In the genomic region with DNA sequence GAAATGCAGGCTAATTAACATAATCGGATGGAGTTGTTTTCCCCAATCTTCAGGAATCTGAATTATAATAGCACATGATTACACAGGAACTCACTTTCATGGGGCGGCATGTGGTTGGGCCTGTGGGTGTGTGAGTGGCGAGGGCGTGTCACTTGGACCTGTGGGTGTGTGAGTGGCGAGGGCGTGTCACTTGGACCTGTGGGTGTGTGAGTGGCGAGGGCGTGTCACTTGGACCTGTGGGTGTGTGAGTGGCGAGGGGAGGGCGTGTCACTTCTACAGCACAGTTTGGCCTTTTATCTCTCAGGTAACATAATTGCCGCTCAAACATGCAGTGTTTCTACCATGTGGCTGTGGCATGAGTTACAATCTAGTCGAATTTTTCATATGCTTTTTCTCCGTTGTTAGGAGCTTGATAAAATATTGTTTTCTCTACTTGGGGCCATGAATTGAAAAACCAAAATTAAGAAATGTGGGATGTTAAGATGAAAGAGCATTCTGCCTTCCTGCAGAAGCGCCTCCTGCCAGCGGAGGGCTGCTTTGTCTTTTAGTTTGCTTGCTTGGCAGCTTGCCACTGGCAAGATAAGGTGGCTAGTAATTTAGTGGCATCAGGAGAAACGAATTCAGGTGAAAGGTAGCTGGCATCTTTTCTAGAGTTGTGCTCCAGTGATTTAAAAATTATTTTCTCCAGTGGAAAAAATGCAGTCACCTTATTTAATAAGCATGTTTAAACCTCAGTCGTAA, we compare ENCODE assay signal across 11 cellular contexts. TPM values are rescaled to one million over a fixed set of nuclear protein-coding genes. Genes with fewer than 3 reads are reported as not detected.
A peak's percentile ranks its signal among the peaks of the same experiment; 100 is the strongest.
DNase-seq lines count a peak whose midpoint lies in the region; ATAC-seq and TF ChIP-seq lines count a peak whose summit lies in the region.
"Had no signal": no experiment of that assay in that cellular context is flagged by ENCODE, and none has a peak within 500 bp of the region (broad histone marks: within the 10 kb centered on the region; RNA-seq: fewer than 3 reads in every experiment).

No MANE protein-coding gene starts in this region.

- H3K4me3 ChIP-seq in SK-N-SH (ENCODE audit: low read depth in 2 of 2, low read length in 1 of 2) (no peak overlapping the region), brain microvascular endothelial cell (ENCODE audit: low read depth, low read length) (no peak overlapping the region)
- H3K4me3 ChIP-seq: thoracic aorta had no signal

- peaks cover 39% of the 10 kb centered on the region for H4K20me1 ChIP-seq in SK-N-SH (ENCODE audit: insufficient read depth)

- H3K27me3 ChIP-seq in SK-N-SH (ENCODE audit: insufficient read depth) (no peaks in the 10 kb centered on the region), brain microvascular endothelial cell (replicated peaks) (no peaks in the 10 kb centered on the region)

- CTCF ChIA-PET in SK-N-SH (lab: Yijun Ruan, JAX) = interaction anchor here (1.0 to 17.6 kb wide), 14 partner anchors 11 to 251 kb away, joined by 3 to 275 read pairs (median 14); a partner anchor contains a TSS

- ATAC-seq in SK-N-SH treated with all-trans-retinoic acid at 6 μM for 48 hours = no peak
- ATAC-seq in GM21737 (IDR thresholded peaks at IDR 0.05; ENCODE audit: unreplicated experiment) = no peak
- ATAC-seq in GM18858 (IDR thresholded peaks at IDR 0.05; ENCODE audit: unreplicated experiment) = no peak
- no peak for ATAC-seq in GM21447 (IDR thresholded peaks at IDR 0.05; ENCODE audit: unreplicated experiment)

- H3K4me2 ChIP-seq in SK-N-SH = no peak overlapping the region

- H3K36me3 ChIP-seq in SK-N-SH (replicated peaks in 1 of 2; ENCODE audit: control insufficient read depth in 1 of 2, insufficient read depth in 2 of 2, low read length in 1 of 2) = peaks cover 15 to 29% of the 10 kb centered on the region in 2 experiments
- H3K36me3 ChIP-seq in brain microvascular endothelial cell (replicated peaks) = peaks cover 2% of the 10 kb centered on the region
- H3K36me3 ChIP-seq: thoracic aorta had no signal

- peaks cover 23 to 53% of the 10 kb centered on the region in 2 experiments for H3K4me1 ChIP-seq in SK-N-SH (ENCODE audit: control insufficient read depth in 1 of 2, insufficient read depth in 2 of 2, low read depth in 1 of 2, low read length in 1 of 2)

- H3K9me3 ChIP-seq in SK-N-SH = no peaks in the 10 kb centered on the region
- H3K9me3 ChIP-seq: thoracic aorta had no signal

- in situ Hi-C loops in brain microvascular endothelial cell (cut with HindIII; ENCODE audit: low pct_ligation_motif_present, low sequenced_read_pairs) = loop anchor here (25.0 kb wide), 1 partner anchor 124 kb away; a partner anchor contains a TSS

- H3K9me2 ChIP-seq in SK-N-SH = no peaks in the 10 kb centered on the region

- peaks cover 46% of the 10 kb centered on the region for H3F3A ChIP-seq in SK-N-SH (replicated peaks; ENCODE audit: insufficient read depth)

- H3K27ac ChIP-seq in SK-N-SH (ENCODE audit: low read depth in 2 of 2, low read length in 1 of 2) (no peak overlapping the region), brain microvascular endothelial cell (no peak overlapping the region)
- H3K27ac ChIP-seq: HL-60, thoracic aorta had no signal

- 87% methylated on average over 17 of the region's 17 CpGs for WGBS in SK-N-SH (ENCODE audit: low lambda C conversion rate)

- H2AFZ ChIP-seq in SK-N-SH (ENCODE audit: low read depth) = no peak overlapping the region

- no peak for TF ChIP-seq CTCF in SK-N-SH (IDR thresholded peaks at IDR 0.05)
- peak; percentile 14 for TF ChIP-seq CTCF in brain microvascular endothelial cell (IDR thresholded peaks at IDR 0.05; ENCODE audit: low read depth, low read length, missing control alignments)

- no peak for TF ChIP-seq EP300 in SK-N-SH (IDR thresholded peaks at IDR 0.05; ENCODE audit: borderline replicate concordance in 1 of 2, low read depth in 1 of 2, low read length in 1 of 2)

- POLR2A ChIA-PET in SK-N-SH (lab: Yijun Ruan, JAX) = no interaction called here

- no peak overlapping the region for H3K9ac ChIP-seq in SK-N-SH

- DNase-seq in SK-N-SH (peak; percentile 51), SHP77 (lab: John Stamatoyannopoulos, UW) (peak; percentile 59 to 80), brain microvascular endothelial cell (no peak)
- DNase-seq in stimulated activated CD8-positive, alpha-beta memory T cell treated with anti-CD3 and anti-CD28 coated beads, Interleukin-12 subunit alpha, Interleukin-12 subunit beta, amount 100 ng/mL, for 4 hours (ENCODE audit: low read depth) = peak; percentile 10
- DNase-seq: mesendoderm had no signal

- H3K79me2 ChIP-seq in SK-N-SH (ENCODE audit: insufficient read depth) = peaks cover 98% of the 10 kb centered on the region

- TF ChIP-seq RAD21 in SK-N-SH (IDR thresholded peaks at IDR 0.05; ENCODE audit: low read length) = peak; percentile 27

TF ChIP-seq in SK-N-SH, 30 proteins besides CTCF, POLR2A, EP300 and RAD21:
- TF ChIP-seq NFIC (IDR thresholded peaks at IDR 0.05; ENCODE audit: borderline replicate concordance) (peak; percentile 44; the same call in 1 of the 2 replicates), SMC3 (IDR thresholded peaks at IDR 0.05; ENCODE audit: low read depth, low read length) (no peak), ELF1 (IDR thresholded peaks at IDR 0.05) (no peak)
- TF ChIP-seq, protein P1, sequence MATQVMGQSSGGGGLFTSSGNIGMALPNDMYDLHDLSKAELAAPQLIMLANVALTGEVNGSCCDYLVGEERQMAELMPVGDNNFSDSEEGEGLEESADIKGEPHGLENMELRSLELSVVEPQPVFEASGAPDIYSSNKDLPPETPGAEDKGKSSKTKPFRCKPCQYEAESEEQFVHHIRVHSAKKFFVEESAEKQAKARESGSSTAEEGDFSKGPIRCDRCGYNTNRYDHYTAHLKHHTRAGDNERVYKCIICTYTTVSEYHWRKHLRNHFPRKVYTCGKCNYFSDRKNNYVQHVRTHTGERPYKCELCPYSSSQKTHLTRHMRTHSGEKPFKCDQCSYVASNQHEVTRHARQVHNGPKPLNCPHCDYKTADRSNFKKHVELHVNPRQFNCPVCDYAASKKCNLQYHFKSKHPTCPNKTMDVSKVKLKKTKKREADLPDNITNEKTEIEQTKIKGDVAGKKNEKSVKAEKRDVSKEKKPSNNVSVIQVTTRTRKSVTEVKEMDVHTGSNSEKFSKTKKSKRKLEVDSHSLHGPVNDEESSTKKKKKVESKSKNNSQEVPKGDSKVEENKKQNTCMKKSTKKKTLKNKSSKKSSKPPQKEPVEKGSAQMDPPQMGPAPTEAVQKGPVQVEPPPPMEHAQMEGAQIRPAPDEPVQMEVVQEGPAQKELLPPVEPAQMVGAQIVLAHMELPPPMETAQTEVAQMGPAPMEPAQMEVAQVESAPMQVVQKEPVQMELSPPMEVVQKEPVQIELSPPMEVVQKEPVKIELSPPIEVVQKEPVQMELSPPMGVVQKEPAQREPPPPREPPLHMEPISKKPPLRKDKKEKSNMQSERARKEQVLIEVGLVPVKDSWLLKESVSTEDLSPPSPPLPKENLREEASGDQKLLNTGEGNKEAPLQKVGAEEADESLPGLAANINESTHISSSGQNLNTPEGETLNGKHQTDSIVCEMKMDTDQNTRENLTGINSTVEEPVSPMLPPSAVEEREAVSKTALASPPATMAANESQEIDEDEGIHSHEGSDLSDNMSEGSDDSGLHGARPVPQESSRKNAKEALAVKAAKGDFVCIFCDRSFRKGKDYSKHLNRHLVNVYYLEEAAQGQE (IDR thresholded peaks at IDR 0.05; ENCODE audit: low read depth, low read length) = no peak

TF ChIP-seq in SK-N-SH treated with all-trans-retinoic acid at 6 μM for 48 hours, 23 proteins besides CTCF, POLR2A, EP300 and RAD21 (continues in another document):
- TF ChIP-seq, protein P2, sequence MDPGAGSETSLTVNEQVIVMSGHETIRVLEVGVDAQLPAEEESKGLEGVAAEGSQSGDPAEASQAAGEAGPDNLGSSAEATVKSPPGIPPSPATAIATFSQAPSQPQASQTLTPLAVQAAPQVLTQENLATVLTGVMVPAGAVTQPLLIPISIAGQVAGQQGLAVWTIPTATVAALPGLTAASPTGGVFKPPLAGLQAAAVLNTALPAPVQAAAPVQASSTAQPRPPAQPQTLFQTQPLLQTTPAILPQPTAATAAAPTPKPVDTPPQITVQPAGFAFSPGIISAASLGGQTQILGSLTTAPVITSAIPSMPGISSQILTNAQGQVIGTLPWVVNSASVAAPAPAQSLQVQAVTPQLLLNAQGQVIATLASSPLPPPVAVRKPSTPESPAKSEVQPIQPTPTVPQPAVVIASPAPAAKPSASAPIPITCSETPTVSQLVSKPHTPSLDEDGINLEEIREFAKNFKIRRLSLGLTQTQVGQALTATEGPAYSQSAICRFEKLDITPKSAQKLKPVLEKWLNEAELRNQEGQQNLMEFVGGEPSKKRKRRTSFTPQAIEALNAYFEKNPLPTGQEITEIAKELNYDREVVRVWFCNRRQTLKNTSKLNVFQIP (CRISPR knock-in tag; IDR thresholded peaks at IDR 0.05; ENCODE audit: borderline replicate concordance, low read depth) = no peak
- TF ChIP-seq RARB (CRISPR knock-in tag; IDR thresholded peaks at IDR 0.05) = no peak
- no peak for TF ChIP-seq TCF4 (CRISPR knock-in tag; IDR thresholded peaks at IDR 0.05; ENCODE audit: borderline replicate concordance)
- no peak for TF ChIP-seq SNAI2 (CRISPR knock-in tag; IDR thresholded peaks at IDR 0.05)
- TF ChIP-seq ESRRG (CRISPR knock-in tag; IDR thresholded peaks at IDR 0.05) = no peak
- TF ChIP-seq, protein P3, sequence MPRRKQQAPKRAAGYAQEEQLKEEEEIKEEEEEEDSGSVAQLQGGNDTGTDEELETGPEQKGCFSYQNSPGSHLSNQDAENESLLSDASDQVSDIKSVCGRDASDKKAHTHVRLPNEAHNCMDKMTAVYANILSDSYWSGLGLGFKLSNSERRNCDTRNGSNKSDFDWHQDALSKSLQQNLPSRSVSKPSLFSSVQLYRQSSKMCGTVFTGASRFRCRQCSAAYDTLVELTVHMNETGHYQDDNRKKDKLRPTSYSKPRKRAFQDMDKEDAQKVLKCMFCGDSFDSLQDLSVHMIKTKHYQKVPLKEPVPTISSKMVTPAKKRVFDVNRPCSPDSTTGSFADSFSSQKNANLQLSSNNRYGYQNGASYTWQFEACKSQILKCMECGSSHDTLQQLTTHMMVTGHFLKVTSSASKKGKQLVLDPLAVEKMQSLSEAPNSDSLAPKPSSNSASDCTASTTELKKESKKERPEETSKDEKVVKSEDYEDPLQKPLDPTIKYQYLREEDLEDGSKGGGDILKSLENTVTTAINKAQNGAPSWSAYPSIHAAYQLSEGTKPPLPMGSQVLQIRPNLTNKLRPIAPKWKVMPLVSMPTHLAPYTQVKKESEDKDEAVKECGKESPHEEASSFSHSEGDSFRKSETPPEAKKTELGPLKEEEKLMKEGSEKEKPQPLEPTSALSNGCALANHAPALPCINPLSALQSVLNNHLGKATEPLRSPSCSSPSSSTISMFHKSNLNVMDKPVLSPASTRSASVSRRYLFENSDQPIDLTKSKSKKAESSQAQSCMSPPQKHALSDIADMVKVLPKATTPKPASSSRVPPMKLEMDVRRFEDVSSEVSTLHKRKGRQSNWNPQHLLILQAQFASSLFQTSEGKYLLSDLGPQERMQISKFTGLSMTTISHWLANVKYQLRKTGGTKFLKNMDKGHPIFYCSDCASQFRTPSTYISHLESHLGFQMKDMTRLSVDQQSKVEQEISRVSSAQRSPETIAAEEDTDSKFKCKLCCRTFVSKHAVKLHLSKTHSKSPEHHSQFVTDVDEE (CRISPR knock-in tag; IDR thresholded peaks at IDR 0.05) = no peak
- TF ChIP-seq ZNF70 (CRISPR knock-in tag; IDR thresholded peaks at IDR 0.05) = no peak

RNA-seq across cellular contexts. Expression of a gene that starts 36.2 kb away (rescaled TPM):
- polyA plus RNA-seq in SK-N-SH (2012; rRNA removed) = 41.6 and 49.2 TPM in 2 replicates
- 27.1 and 31.0 TPM in 2 replicates for polyA plus RNA-seq in SK-N-SH (2012; cell fraction: cytosol; rRNA removed)
- 103 and 133 TPM in 2 replicates for polyA plus RNA-seq in SK-N-SH (2012; cell fraction: nucleus; rRNA removed)
